In the genomic region with DNA sequence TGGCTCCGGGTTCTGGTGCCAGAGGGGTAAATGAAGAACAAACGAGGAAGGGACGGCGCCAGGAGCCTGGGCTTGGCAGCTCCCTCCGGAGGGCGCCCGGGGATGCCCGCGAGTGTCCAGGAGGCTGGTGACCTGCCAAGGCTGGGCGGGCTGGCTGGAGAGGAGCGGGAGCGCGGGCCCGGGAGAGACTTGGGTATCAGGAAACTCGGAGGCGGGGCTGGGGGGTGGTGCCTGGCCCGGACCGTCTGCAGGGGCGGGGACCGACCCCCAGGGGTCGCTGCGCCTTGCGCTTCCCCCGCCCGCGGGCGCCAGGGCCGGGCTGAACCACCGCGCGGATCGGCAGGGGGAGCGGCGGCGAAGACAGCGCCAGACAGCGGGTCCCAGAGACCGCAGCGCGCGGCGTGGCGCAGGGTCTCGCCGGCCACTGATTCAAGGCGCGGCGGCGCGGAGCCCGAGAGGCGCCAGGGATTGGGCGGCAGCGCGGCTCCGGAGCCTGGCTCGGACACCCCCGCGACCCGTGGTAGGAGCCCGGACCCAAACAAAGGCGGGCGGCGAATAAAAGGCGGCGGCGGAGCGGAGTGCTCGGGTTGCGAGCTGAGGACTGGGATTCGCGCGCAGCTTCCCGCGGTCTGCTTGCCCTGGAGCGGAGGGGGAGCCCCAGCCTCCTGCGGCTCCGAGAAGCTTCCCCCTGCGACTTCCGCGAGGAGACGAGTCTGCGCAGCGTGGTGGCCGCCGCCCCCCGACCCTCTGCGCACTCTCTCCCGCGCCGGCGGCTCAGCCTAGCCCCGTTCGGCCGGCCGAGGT, we compare ENCODE assay signal across 8 cellular contexts. TPM values are rescaled to one million over a fixed set of nuclear protein-coding genes. Genes with fewer than 3 reads are reported as not detected.
DNase-seq lines count a peak whose midpoint lies in the region; ATAC-seq and TF ChIP-seq lines count a peak whose summit lies in the region.

A gene with protein sequence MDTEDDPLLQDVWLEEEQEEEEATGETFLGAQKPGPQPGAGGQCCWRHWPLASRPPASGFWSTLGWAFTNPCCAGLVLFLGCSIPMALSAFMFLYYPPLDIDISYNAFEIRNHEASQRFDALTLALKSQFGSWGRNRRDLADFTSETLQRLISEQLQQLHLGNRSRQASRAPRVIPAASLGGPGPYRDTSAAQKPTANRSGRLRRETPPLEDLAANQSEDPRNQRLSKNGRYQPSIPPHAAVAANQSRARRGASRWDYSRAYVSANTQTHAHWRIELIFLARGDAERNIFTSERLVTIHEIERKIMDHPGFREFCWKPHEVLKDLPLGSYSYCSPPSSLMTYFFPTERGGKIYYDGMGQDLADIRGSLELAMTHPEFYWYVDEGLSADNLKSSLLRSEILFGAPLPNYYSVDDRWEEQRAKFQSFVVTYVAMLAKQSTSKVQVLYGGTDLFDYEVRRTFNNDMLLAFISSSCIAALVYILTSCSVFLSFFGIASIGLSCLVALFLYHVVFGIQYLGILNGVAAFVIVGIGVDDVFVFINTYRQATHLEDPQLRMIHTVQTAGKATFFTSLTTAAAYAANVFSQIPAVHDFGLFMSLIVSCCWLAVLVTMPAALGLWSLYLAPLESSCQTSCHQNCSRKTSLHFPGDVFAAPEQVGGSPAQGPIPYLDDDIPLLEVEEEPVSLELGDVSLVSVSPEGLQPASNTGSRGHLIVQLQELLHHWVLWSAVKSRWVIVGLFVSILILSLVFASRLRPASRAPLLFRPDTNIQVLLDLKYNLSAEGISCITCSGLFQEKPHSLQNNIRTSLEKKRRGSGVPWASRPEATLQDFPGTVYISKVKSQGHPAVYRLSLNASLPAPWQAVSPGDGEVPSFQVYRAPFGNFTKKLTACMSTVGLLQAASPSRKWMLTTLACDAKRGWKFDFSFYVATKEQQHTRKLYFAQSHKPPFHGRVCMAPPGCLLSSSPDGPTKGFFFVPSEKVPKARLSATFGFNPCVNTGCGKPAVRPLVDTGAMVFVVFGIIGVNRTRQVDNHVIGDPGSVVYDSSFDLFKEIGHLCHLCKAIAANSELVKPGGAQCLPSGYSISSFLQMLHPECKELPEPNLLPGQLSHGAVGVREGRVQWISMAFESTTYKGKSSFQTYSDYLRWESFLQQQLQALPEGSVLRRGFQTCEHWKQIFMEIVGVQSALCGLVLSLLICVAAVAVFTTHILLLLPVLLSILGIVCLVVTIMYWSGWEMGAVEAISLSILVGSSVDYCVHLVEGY (N-terminal part only) (plus strand): TSS at position 585 of the 804 bp plus-strand sequence. CDS start 21,838 bp downstream, outside the sequence.

- H3K79me1 ChIP-seq in IMR-90 (ENCODE audit: low read depth in 1 of 2, low read length in 2 of 2): no peaks in the 10 kb centered on the region

- no peak within 1 kb of the TSS for H2BK15ac ChIP-seq in IMR-90 (ENCODE audit: low read depth, low read length)

- H4K5ac ChIP-seq in IMR-90 (ENCODE audit: low read depth, low read length): no peak within 1 kb of the TSS

- intact Hi-C loops in CD8-positive, alpha-beta T cell (cut with DNase I, micrococcal nuclease): loop anchor here in 1 of 2 experiments (5.0 to 10.0 kb wide), 2 partner anchors 164 to 236 kb away; no protein-coding TSS in a partner anchor
- intact Hi-C loops in IMR-90 (cut with micrococcal nuclease): loop anchor here (1.0 to 10.0 kb wide), 3 partner anchors 158 to 214 kb away; a partner anchor contains a TSS
- intact Hi-C loops in Panc1 (cut with micrococcal nuclease; ENCODE audit: unreplicated experiment): loop anchor here (10.0 kb wide), 1 partner anchor 144 kb away; no protein-coding TSS in a partner anchor

- H3K4ac ChIP-seq in IMR-90 (ENCODE audit: low read depth, low read length): no peak within 1 kb of the TSS

- H3K18ac ChIP-seq in IMR-90 (ENCODE audit: low read depth, low read length): no peak within 1 kb of the TSS

- no peak within 1 kb of the TSS for H4K91ac ChIP-seq in IMR-90 (ENCODE audit: insufficient read depth, low read depth, low read length)

- CTCF ChIA-PET in CD8-positive, alpha-beta T cell (lab: Charles Lee): no interaction called here
- CTCF ChIA-PET in IMR-90 (lab: Yijun Ruan, JAX) (no interaction called here), Panc1 (lab: Charles Lee) (interaction anchor here (1.3 kb wide), 1 partner anchor 14 kb away, joined by 4 read pairs; no protein-coding TSS in a partner anchor)

- no peak within 1 kb of the TSS for H2BK20ac ChIP-seq in IMR-90 (ENCODE audit: low read depth, low read length)

- TF ChIP-seq POLR2A in IMR-90 (IDR thresholded peaks at IDR 0.05; ENCODE audit: low read depth, low read length): no peak

- H3K27me3 Mint-ChIP-seq in CD8-positive, alpha-beta T cell (ENCODE audit: low read depth): peaks cover 54% of the 10 kb centered on the region
- H3K27me3 Mint-ChIP-seq in activated T-helper 17 cell treated with anti-CD3 and anti-CD28 coated beads, Interleukin-2, amount 50 U/mL, for 72 hours: peaks cover 38% of the 10 kb centered on the region

- peak; percentile 49 for TF ChIP-seq CTCF in CD8-positive, alpha-beta T cell (IDR thresholded peaks at IDR 0.05)
- TF ChIP-seq CTCF in IMR-90 (conservative IDR thresholded peaks at IDR 0.05; ENCODE audit: low read depth, low read length): peak; percentile 62
- peak; percentile 94 for TF ChIP-seq CTCF in Panc1 (IDR thresholded peaks at IDR 0.05)
- TF ChIP-seq CTCF in fibroblast of pulmonary artery (IDR thresholded peaks at IDR 0.05; ENCODE audit: low read length, missing control alignments): peak; percentile 18

- H4K20me1 ChIP-seq in IMR-90 (ENCODE audit: insufficient read depth, low read length): no peaks in the 10 kb centered on the region

- no peak within 1 kb of the TSS for H3K14ac ChIP-seq in IMR-90 (replicated peaks; ENCODE audit: low read depth, low read length)

- peaks cover 15% of the 10 kb centered on the region for H3K4me1 Mint-ChIP-seq in CD8-positive, alpha-beta T cell (ENCODE audit: low read depth)
- H3K4me1 Mint-ChIP-seq in activated T-helper 17 cell treated with anti-CD3 and anti-CD28 coated beads, Interleukin-2, amount 50 U/mL, for 72 hours: peaks cover 11% of the 10 kb centered on the region

- H3K36me3 Mint-ChIP-seq in CD8-positive, alpha-beta T cell: no peaks in the 10 kb centered on the region
- no peaks in the 10 kb centered on the region for H3K36me3 Mint-ChIP-seq in activated T-helper 17 cell treated with anti-CD3 and anti-CD28 coated beads, Interleukin-2, amount 50 U/mL, for 72 hours (ENCODE audit: low read depth)

- BruUV-seq in IMR-90 (replicated peaks; lab: Mats Ljungman, UMichigan) (no TSS peak), Panc1 (replicated peaks; lab: Mats Ljungman, UMichigan) (no TSS peak)

- H3K23ac ChIP-seq in IMR-90 (ENCODE audit: low read depth, low read length): no peak within 1 kb of the TSS

- no peaks in the 10 kb centered on the region for H3K9me3 Mint-ChIP-seq in CD8-positive, alpha-beta T cell
- no peaks in the 10 kb centered on the region for H3K9me3 Mint-ChIP-seq in activated T-helper 17 cell treated with anti-CD3 and anti-CD28 coated beads, Interleukin-2, amount 50 U/mL, for 72 hours

- H2AK5ac ChIP-seq in IMR-90 (ENCODE audit: low read depth, low read length): no peak within 1 kb of the TSS

- TF ChIP-seq RAD21 in IMR-90 (IDR thresholded peaks at IDR 0.05; ENCODE audit: low read length): peak; percentile 41

- H3K9me3 ChIP-seq in CD8-positive, alpha-beta T cell (ENCODE audit: low read length): no peaks in the 10 kb centered on the region
- no peaks in the 10 kb centered on the region for H3K9me3 ChIP-seq in IMR-90 (ENCODE audit: control insufficient read depth, insufficient read depth, low read length)
- H3K9me3 ChIP-seq in Panc1 (ENCODE audit: control insufficient read depth, insufficient read depth, low read depth, low read length): no peaks in the 10 kb centered on the region
- no peaks in the 10 kb centered on the region for H3K9me3 ChIP-seq in neuron (ENCODE audit: low read length)
- H3K9me3 ChIP-seq in subcutaneous abdominal adipose tissue (ENCODE audit: control insufficient read depth in 5 of 5, low read length in 5 of 5): no peaks in the 10 kb centered on the region

- no peak within 1 kb of the TSS for H3K27ac ChIP-seq in CD8-positive, alpha-beta T cell (ENCODE audit: low read depth, low read length)
- peak within 1 kb of the TSS; percentile 49; the same call in 1 of the 2 replicates for H3K27ac ChIP-seq in IMR-90 (ENCODE audit: insufficient read depth, low read length)
- peak within 1 kb of the TSS; percentile 42; the same call in 1 of the 2 replicates for H3K27ac ChIP-seq in Panc1 (ENCODE audit: low read length)
- H3K27ac ChIP-seq in subcutaneous abdominal adipose tissue (ENCODE audit: low read depth, low read length): no peak within 1 kb of the TSS

- peak within 1 kb of the TSS; percentile 62 for H3K4me3 ChIP-seq in CD8-positive, alpha-beta T cell (ENCODE audit: low read depth, low read length)
- H3K4me3 ChIP-seq in IMR-90 (ENCODE audit: insufficient read depth, low read depth, low read length) (peak within 1 kb of the TSS; percentile 44), Panc1 (ENCODE audit: low read depth in 2 of 2, low read length in 2 of 2) (peak within 1 kb of the TSS; percentile 61 to 67), fibroblast of pulmonary artery (replicated peaks; ENCODE audit: low read depth, low read length) (peak within 1 kb of the TSS; percentile 51), neuron (ENCODE audit: low read length) (peak within 1 kb of the TSS; percentile 70), subcutaneous abdominal adipose tissue (ENCODE audit: low read depth in 1 of 5, low read length in 5 of 5) (peak within 1 kb of the TSS in 4 of 5 donors; percentile 27 to 60 (median 53))

- no peak within 1 kb of the TSS for H3K27ac Mint-ChIP-seq in CD8-positive, alpha-beta T cell
- no peak within 1 kb of the TSS for H3K27ac Mint-ChIP-seq in activated T-helper 17 cell treated with anti-CD3 and anti-CD28 coated beads, Interleukin-2, amount 50 U/mL, for 72 hours

- H3K9ac ChIP-seq in IMR-90 (ENCODE audit: low read depth, low read length): no peak within 1 kb of the TSS
- no peak within 1 kb of the TSS for H3K9ac ChIP-seq in subcutaneous abdominal adipose tissue (ENCODE audit: low read length in 5 of 5)

- WGBS in IMR-90 (ENCODE audit: extremely low coverage in 2 of 2, insufficient read length in 1 of 2), 2 experiments: 1% methylated on average over 68 of the region's 96 CpGs; no CpG with 5 or more reads in 1 of the 2 experiments

- DNase-seq in CD8-positive, alpha-beta T cell: peak; percentile 44 to 73 (median 60)
- DNase-seq in IMR-90 (peak; percentile 34), Panc1 (ENCODE audit: low read depth, low spot score) (no peak), fibroblast of pulmonary artery (ENCODE audit: low read depth) (peak; percentile 46)

- dilution Hi-C loops in IMR-90 (cut with HindIII; ENCODE audit: low sequenced_read_pairs, unreplicated experiment): no loop called here

- H4K8ac ChIP-seq in IMR-90 (ENCODE audit: low read depth in 2 of 2, low read length in 2 of 2): no peak within 1 kb of the TSS

- H3K9me1 ChIP-seq in IMR-90 (ENCODE audit: insufficient read depth, low read length): no peaks in the 10 kb centered on the region

- H3K56ac ChIP-seq in IMR-90 (ENCODE audit: extremely low read depth, insufficient read depth, low read length): no peak within 1 kb of the TSS

- ATAC-seq in CD8-positive, alpha-beta T cell: peak; percentile 91
- peak; percentile 64 for ATAC-seq in GM19452 (IDR thresholded peaks at IDR 0.05; ENCODE audit: unreplicated experiment)
- peak; percentile 99 for ATAC-seq in IMR-90 (ENCODE audit: low read depth)
- peak; percentile 92 for ATAC-seq in Panc1
- ATAC-seq in activated T-helper 17 cell treated with anti-CD3 and anti-CD28 coated beads, Interleukin-2, amount 50 U/mL, for 72 hours (replicated peaks): peak; percentile 82

- H3K27me3 ChIP-seq in CD8-positive, alpha-beta T cell (ENCODE audit: insufficient read depth, low read length): no peaks in the 10 kb centered on the region
- H3K27me3 ChIP-seq in IMR-90 (ENCODE audit: control insufficient read depth, insufficient read depth, low read length) (peaks cover 11% of the 10 kb centered on the region; the same call in 1 of the 2 replicates), Panc1 (ENCODE audit: control insufficient read depth, insufficient read depth, low read length) (peaks cover 8% of the 10 kb centered on the region), neuron (ENCODE audit: insufficient read depth, low read length) (peaks cover 4% of the 10 kb centered on the region), subcutaneous abdominal adipose tissue (ENCODE audit: control insufficient read depth in 5 of 5, insufficient read depth in 4 of 5, low read length in 5 of 5) (peaks cover 38 to 83% (median 68%) of the 10 kb centered on the region in 5 donors)

- in situ Hi-C loops in IMR-90 (cut with MboI; ENCODE audit: low sequenced_read_pairs) (no loop called here), Panc1 (cut with HindIII; ENCODE audit: low pct_unique_long_range_greater_than_20kb, low sequenced_read_pairs) (no loop called here)

- no peak within 1 kb of the TSS for H2BK120ac ChIP-seq in IMR-90 (ENCODE audit: low read depth, low read length)

- peak within 1 kb of the TSS; percentile 70 for H3K4me3 Mint-ChIP-seq in CD8-positive, alpha-beta T cell
- H3K4me3 Mint-ChIP-seq in activated T-helper 17 cell treated with anti-CD3 and anti-CD28 coated beads, Interleukin-2, amount 50 U/mL, for 72 hours: peak within 1 kb of the TSS; percentile 53

- peak within 1 kb of the TSS; percentile 82 for H2AK9ac ChIP-seq in IMR-90 (replicated peaks; ENCODE audit: low read depth, low read length, poor library complexity)

- H2AFZ ChIP-seq in IMR-90 (replicated peaks; ENCODE audit: low read length, poor library complexity) (peak within 1 kb of the TSS; percentile 95), neuron (ENCODE audit: low read depth, low read length) (peak within 1 kb of the TSS; percentile 44)

- no peak within 1 kb of the TSS for H2BK5ac ChIP-seq in IMR-90 (ENCODE audit: low read depth, low read length, poor library complexity, severe bottlenecking)

- H3K4me1 ChIP-seq in CD8-positive, alpha-beta T cell (ENCODE audit: insufficient read depth, low read length): peaks cover 11% of the 10 kb centered on the region
- H3K4me1 ChIP-seq in IMR-90 (ENCODE audit: control insufficient read depth, insufficient read depth, low read length): no peaks in the 10 kb centered on the region
- H3K4me1 ChIP-seq in Panc1 (ENCODE audit: control insufficient read depth, insufficient read depth, low read length): no peaks in the 10 kb centered on the region
- H3K4me1 ChIP-seq in neuron (ENCODE audit: insufficient read depth, low read length): peaks cover 10% of the 10 kb centered on the region
- peaks cover under 1 to 18% (median 11%) of the 10 kb centered on the region in 5 donors for H3K4me1 ChIP-seq in subcutaneous abdominal adipose tissue (ENCODE audit: control insufficient read depth in 5 of 5, insufficient read depth in 5 of 5, low read length in 5 of 5)

- no peaks in the 10 kb centered on the region for H3K36me3 ChIP-seq in CD8-positive, alpha-beta T cell (ENCODE audit: insufficient read depth, low read length)
- H3K36me3 ChIP-seq in IMR-90 (ENCODE audit: control insufficient read depth, insufficient read depth, low read length) (no peaks in the 10 kb centered on the region), Panc1 (ENCODE audit: control insufficient read depth, insufficient read depth, low read length) (no peaks in the 10 kb centered on the region), neuron (ENCODE audit: insufficient read depth, low read length) (no peaks in the 10 kb centered on the region), subcutaneous abdominal adipose tissue (ENCODE audit: control insufficient read depth in 5 of 5, insufficient read depth in 5 of 5, low read length in 5 of 5) (no peaks in the 10 kb centered on the region)

- peak within 1 kb of the TSS; percentile 46; the same call in 1 of the 2 replicates for H3K4me2 ChIP-seq in IMR-90 (ENCODE audit: low read depth, low read length)

- POLR2A ChIA-PET in CD8-positive, alpha-beta T cell (lab: Charles Lee): no interaction called here
- POLR2A ChIA-PET in IMR-90 (lab: Charles Lee; ENCODE audit: unreplicated experiment) (no interaction called here), Panc1 (lab: Charles Lee) (interaction anchor here (0.5 to 0.6 kb wide), 2 partner anchors 73 to 799 kb away, joined by 4 to 5 read pairs; no protein-coding TSS in a partner anchor)

RNA-seq across cellular contexts. Expression of the gene that starts here (rescaled TPM):
- total RNA-seq in CD8-positive, alpha-beta T cell: under 1 TPM; 0.28 to 0.57 TPM
- total RNA-seq in IMR-90 (2012; rRNA removed): not detected in 2 replicates
- 0.03 and 0.05 TPM in 2 replicates for polyA plus RNA-seq in IMR-90 (2012; rRNA removed)
- 0.03 and 0.10 TPM in 2 replicates for polyA plus RNA-seq in IMR-90 (2012; cell fraction: cytosol; rRNA removed)
- polyA plus RNA-seq in IMR-90 (2012; cell fraction: nucleus; rRNA removed; ENCODE audit: low replicate concordance): 0.06 and 0.09 TPM in 2 replicates
- 1.1 TPM for total RNA-seq in Panc1 (2021; ENCODE audit: unreplicated experiment)
- 1.1 TPM for polyA plus RNA-seq in Panc1 (2012; ENCODE audit: insufficient read length)
- 1 to 10 TPM in 1 of 2 donors, under 1 TPM in 1; 0.56 to 1.8 TPM for total RNA-seq in activated T-helper 17 cell treated with anti-CD3 and anti-CD28 coated beads, Interleukin-2, amount 50 U/mL, for 72 hours

Comparison
In these comparisons a context has a peak if more than half of its experiments do, and no peak if none do; other contexts are left out.
1. Peak in DNase-seq, ATAC-seq and H3K4me3 ChIP-seq in CD8-positive, alpha-beta T cell; RNA of the gene not detected or under 1 TPM.
2. Peak in DNase-seq, ATAC-seq, H3K4me3 ChIP-seq, H3K27ac ChIP-seq and H3K4me2 ChIP-seq in IMR-90; RNA of the gene not detected or under 1 TPM.
3. CTCF ChIP-seq: peak in every context shown above with its lines; median percentile 94 in Panc1; 62 in IMR-90; 49 in CD8-positive, alpha-beta T cell; 18 in fibroblast of pulmonary artery.